8 cellular contexts compared by ENCODE assay signal in genomic region chr12:62603061-62603810, GRCh38.
DNase-seq lines count a peak whose midpoint lies in the region; ATAC-seq and TF ChIP-seq lines count a peak whose summit lies in the region.

No MANE protein-coding gene starts in this region.

- CTCF ChIA-PET in RWPE1 (lab: Yijun Ruan, JAX), result interaction anchor here (1.1 to 1.8 kb wide), 3 partner anchors 22 to 196 kb away, joined by 4 to 13 read pairs (median 8); no protein-coding TSS in a partner anchor

- POLR2A ChIA-PET in RWPE1 (lab: Yijun Ruan, JAX; ENCODE audit: low non-redundant PET), result no interaction called here

- peaks cover 30% of the 10 kb centered on the region for H3K4me1 ChIP-seq in neuron (ENCODE audit: insufficient read depth, low read length)

- peak overlapping the region; percentile 62 for H2AFZ ChIP-seq in neuron (ENCODE audit: low read depth, low read length)

- TF ChIP-seq CTCF in RWPE1 (conservative IDR thresholded peaks at IDR 0.05; ENCODE audit: low read depth), result peak; percentile 52
- TF ChIP-seq CTCF in foreskin fibroblast (IDR thresholded peaks at IDR 0.05; ENCODE audit: low read depth, low read length), result peak; percentile 43

- H3K36me3 ChIP-seq in neuron (ENCODE audit: insufficient read depth, low read length), result peaks cover 4% of the 10 kb centered on the region

- peak overlapping the region; percentile 83 to 93 for H3K4me3 ChIP-seq in foreskin fibroblast (ENCODE audit: low read depth in 1 of 2, low read length in 2 of 2)
- H3K4me3 ChIP-seq in neuron (ENCODE audit: low read length), result peak overlapping the region; percentile 93

- H3K27me3 ChIP-seq in neuron (ENCODE audit: insufficient read depth, low read length), result no peaks in the 10 kb centered on the region

- peak; percentile 92 for DNase-seq in EH (ENCODE audit: low read depth)
- peak; percentile 90 for DNase-seq in KBM-7
- DNase-seq in RWPE1 (ENCODE audit: low spot score), result peak; percentile 73
- DNase-seq in activated gamma-delta T cell (lab: John Stamatoyannopoulos, UW), result peak; percentile 80
- DNase-seq in foreskin fibroblast, result peak; percentile 93 to 97
- peak; percentile 73 for DNase-seq in stromal cell of bone marrow (ENCODE audit: low read depth)

- peak; percentile 70 for ATAC-seq in GM21723 (IDR thresholded peaks at IDR 0.05; ENCODE audit: unreplicated experiment)

- H3K27ac ChIP-seq in RWPE1, result peak overlapping the region; percentile 100

- H3K9me3 ChIP-seq in neuron (ENCODE audit: low read length), result no peaks in the 10 kb centered on the region

- in situ Hi-C loops in KBM-7 (cut with MboI; ENCODE audit: low pct_unique_long_range_greater_than_20kb, low sequenced_read_pairs), result no loop called here

Comparison
In these comparisons a context has a peak if more than half of its experiments do, and no peak if none do; other contexts are left out.
1. Peak in every context shown above with its lines: DNase-seq, ATAC-seq, H3K4me3 ChIP-seq and H3K27ac ChIP-seq.